In genomic region chr1:11935040-11935378, GRCh38 we compare ENCODE assay signal across 2 cellular contexts.
TF ChIP-seq lines count a peak whose summit lies in the region.

No MANE protein-coding gene starts in this region.

TF ChIP-seq in A549, 52 proteins besides CTCF, POLR2A, EP300 and RAD21:
- TF ChIP-seq HMGXB4 (CRISPR knock-in tag; IDR thresholded peaks at IDR 0.05; ENCODE audit: borderline replicate concordance): no peak
- peak; percentile 76 for TF ChIP-seq KDM1A (IDR thresholded peaks at IDR 0.05; ENCODE audit: low read depth)
- no peak for TF ChIP-seq ZC3H11A (IDR thresholded peaks at IDR 0.05)
- no peak for TF ChIP-seq JUN (IDR thresholded peaks at IDR 0.05)
- TF ChIP-seq HDAC2 (IDR thresholded peaks at IDR 0.05): 0 out of 2 replicates have a peak, but pooled peaks have one; percentile 36
- no peak for TF ChIP-seq FOSL2 (IDR thresholded peaks at IDR 0.05)
- no peak for TF ChIP-seq FOSL2 (CRISPR knock-in tag; IDR thresholded peaks at IDR 0.05)
- TF ChIP-seq RNF2 (IDR thresholded peaks at IDR 0.05; ENCODE audit: borderline replicate concordance, low read depth): no peak

TF ChIP-seq in K562, 482 proteins besides CTCF, POLR2A, EP300 and RAD21 (continues in another document):
- TF ChIP-seq ZNF224 (CRISPR knock-in tag; IDR thresholded peaks at IDR 0.05) (no peak), ZNF699 (CRISPR knock-in tag; IDR thresholded peaks at IDR 0.05; ENCODE audit: insufficient replicate concordance) (no peak), TBL1XR1 (IDR thresholded peaks at IDR 0.05; ENCODE audit: low read length in 2 of 2) (0 out of 4 replicates have a peak, but pooled peaks have one; percentile 16 to 36), CLOCK (CRISPR knock-in tag; IDR thresholded peaks at IDR 0.05; ENCODE audit: borderline replicate concordance) (no peak), SAP30 (IDR thresholded peaks at IDR 0.05; ENCODE audit: borderline replicate concordance, insufficient read depth, low read depth, low read length, poor library complexity, severe bottlenecking) (peak; percentile 4), FUS (optimal IDR thresholded peaks at IDR 0.05; ENCODE audit: low read depth, low read length) (no peak), PTBP1 (IDR thresholded peaks at IDR 0.05; ENCODE audit: low read depth, low read length) (0 out of 2 replicates have a peak, but pooled peaks have one; percentile 69), ZNF174 (CRISPR knock-in tag; IDR thresholded peaks at IDR 0.05) (no peak), ZNF347 (CRISPR knock-in tag; IDR thresholded peaks at IDR 0.05; ENCODE audit: low read depth) (no peak), BHLHE40 (IDR thresholded peaks at IDR 0.05; ENCODE audit: low read length) (0 out of 2 replicates have a peak, but pooled peaks have one; percentile 3), RFX7 (CRISPR knock-in tag; IDR thresholded peaks at IDR 0.05) (no peak), ZNF589 (CRISPR knock-in tag; IDR thresholded peaks at IDR 0.05; ENCODE audit: low read depth) (no peak), YY1 (IDR thresholded peaks at IDR 0.05; ENCODE audit: borderline replicate concordance in 1 of 3, control insufficient read depth in 1 of 3, extremely low read depth in 1 of 3, insufficient read depth in 3 of 3, insufficient read length in 1 of 3, insufficient replicate concordance in 2 of 3, low read depth in 1 of 3, low read length in 2 of 3) (no peak), MAX (CRISPR knock-in tag; IDR thresholded peaks at IDR 0.05) (no peak), HDGF (IDR thresholded peaks at IDR 0.05) (no peak), BCOR (IDR thresholded peaks at IDR 0.05) (peak; percentile 96), ESRRA (IDR thresholded peaks at IDR 0.05; ENCODE audit: borderline replicate concordance, low read depth) (0 out of 2 replicates have a peak, but pooled peaks have one; percentile 13), HDAC2 (IDR thresholded peaks at IDR 0.05) (peak; percentile 75), PRDM10 (IDR thresholded peaks at IDR 0.05; ENCODE audit: partially characterized antibody) (no peak), SIN3A (IDR thresholded peaks at IDR 0.05; ENCODE audit: borderline replicate concordance in 2 of 2, control insufficient read depth in 1 of 2, low read depth in 2 of 2, low read length in 2 of 2) (peak in 1 of 2 experiments; percentile 13; a peak in 2 of 4 replicates), ZBTB7A (IDR thresholded peaks at IDR 0.05; ENCODE audit: borderline replicate concordance, control insufficient read depth, low read depth, low read length) (peak; percentile 57), GTF2E2 (tag; IDR thresholded peaks at IDR 0.05) (no peak), ZNF740 (CRISPR knock-in tag; IDR thresholded peaks at IDR 0.05) (no peak), ZNF740 (tag; IDR thresholded peaks at IDR 0.05) (0 out of 4 replicates have a peak, but pooled peaks of 1 of the 2 experiments have one; percentile 7), EGR1 (conservative IDR thresholded peaks at IDR 0.05) (no peak), DDX20 (tag; IDR thresholded peaks at IDR 0.05; ENCODE audit: low read depth) (no peak), ADNP (tag; IDR thresholded peaks at IDR 0.05) (peak; percentile 35; the same call in 1 of the 2 replicates), ZNF24 (IDR thresholded peaks at IDR 0.05) (peak; percentile 56; the same call in 1 of the 2 replicates), KDM1A (IDR thresholded peaks at IDR 0.05) (peak; percentile 79 to 91), PHB (CRISPR knock-in tag; IDR thresholded peaks at IDR 0.05) (0 out of 2 replicates have a peak, but pooled peaks have one; percentile 46), HNRNPH1 (optimal IDR thresholded peaks at IDR 0.05; ENCODE audit: low read depth, low read length) (no peak), CHD4 (IDR thresholded peaks at IDR 0.05; ENCODE audit: insufficient read depth, insufficient replicate concordance, low read depth, low read length, poor library complexity, severe bottlenecking) (no peak), FOXP1 (CRISPR knock-in tag; IDR thresholded peaks at IDR 0.05) (no peak), MNT (conservative IDR thresholded peaks at IDR 0.05) (no peak), ETV6 (IDR thresholded peaks at IDR 0.05; ENCODE audit: borderline replicate concordance in 1 of 2, low read depth in 2 of 2, low read length in 1 of 2) (no peak), ETV6 (CRISPR knock-in tag; IDR thresholded peaks at IDR 0.05; ENCODE audit: borderline replicate concordance) (no peak), FOXM1 (IDR thresholded peaks at IDR 0.05; ENCODE audit: low read depth) (no peak), FOXM1 (CRISPR knock-in tag; IDR thresholded peaks at IDR 0.05; ENCODE audit: low read depth) (no peak), RCOR1 (IDR thresholded peaks at IDR 0.05; ENCODE audit: borderline replicate concordance in 1 of 2, low read depth in 2 of 2, low read length in 2 of 2) (peak; percentile 45 to 67; a peak in 2 of 4 replicates), DMBX1 (CRISPR knock-in tag; IDR thresholded peaks at IDR 0.05; ENCODE audit: borderline replicate concordance) (no peak), ZHX1 (conservative IDR thresholded peaks at IDR 0.05; ENCODE audit: low read length) (no peak), ETS2 (tag; IDR thresholded peaks at IDR 0.05; ENCODE audit: borderline replicate concordance, poor library complexity, severe bottlenecking) (no peak), XRCC3 (IDR thresholded peaks at IDR 0.05) (no peak), ZNF197 (CRISPR knock-in tag; IDR thresholded peaks at IDR 0.05; ENCODE audit: low read depth) (no peak), KDM5B (IDR thresholded peaks at IDR 0.05; ENCODE audit: insufficient replicate concordance, low read depth, low read length) (no peak), FOXA3 (CRISPR knock-in tag; conservative IDR thresholded peaks at IDR 0.05 in 1 of 2, IDR thresholded peaks at IDR 0.05 in 1 of 2) (no peak), HIVEP1 (CRISPR knock-in tag; IDR thresholded peaks at IDR 0.05) (no peak), ATF6 (CRISPR knock-in tag; IDR thresholded peaks at IDR 0.05) (0 out of 2 replicates have a peak, but pooled peaks have one; percentile 62), GABPB2 (CRISPR knock-in tag; conservative IDR thresholded peaks at IDR 0.05) (no peak), SIX5 (IDR thresholded peaks at IDR 0.05; ENCODE audit: borderline replicate concordance in 1 of 2, insufficient read depth in 1 of 2, low read depth in 1 of 2, low read length in 2 of 2) (no peak), ZNF384 (IDR thresholded peaks at IDR 0.05; ENCODE audit: low read depth, low read length) (no peak), RBM25 (IDR thresholded peaks at IDR 0.05; ENCODE audit: low read depth, low read length, severe bottlenecking) (peak; percentile 96), ZNF3 (CRISPR knock-in tag; IDR thresholded peaks at IDR 0.05) (no peak), SMARCA5 (IDR thresholded peaks at IDR 0.05) (0 out of 2 replicates have a peak, but pooled peaks have one; percentile 62), ZNF778 (CRISPR knock-in tag; IDR thresholded peaks at IDR 0.05) (no peak)
